Comparison of ENCODE assay signal across 1 cellular context in the genomic region with DNA sequence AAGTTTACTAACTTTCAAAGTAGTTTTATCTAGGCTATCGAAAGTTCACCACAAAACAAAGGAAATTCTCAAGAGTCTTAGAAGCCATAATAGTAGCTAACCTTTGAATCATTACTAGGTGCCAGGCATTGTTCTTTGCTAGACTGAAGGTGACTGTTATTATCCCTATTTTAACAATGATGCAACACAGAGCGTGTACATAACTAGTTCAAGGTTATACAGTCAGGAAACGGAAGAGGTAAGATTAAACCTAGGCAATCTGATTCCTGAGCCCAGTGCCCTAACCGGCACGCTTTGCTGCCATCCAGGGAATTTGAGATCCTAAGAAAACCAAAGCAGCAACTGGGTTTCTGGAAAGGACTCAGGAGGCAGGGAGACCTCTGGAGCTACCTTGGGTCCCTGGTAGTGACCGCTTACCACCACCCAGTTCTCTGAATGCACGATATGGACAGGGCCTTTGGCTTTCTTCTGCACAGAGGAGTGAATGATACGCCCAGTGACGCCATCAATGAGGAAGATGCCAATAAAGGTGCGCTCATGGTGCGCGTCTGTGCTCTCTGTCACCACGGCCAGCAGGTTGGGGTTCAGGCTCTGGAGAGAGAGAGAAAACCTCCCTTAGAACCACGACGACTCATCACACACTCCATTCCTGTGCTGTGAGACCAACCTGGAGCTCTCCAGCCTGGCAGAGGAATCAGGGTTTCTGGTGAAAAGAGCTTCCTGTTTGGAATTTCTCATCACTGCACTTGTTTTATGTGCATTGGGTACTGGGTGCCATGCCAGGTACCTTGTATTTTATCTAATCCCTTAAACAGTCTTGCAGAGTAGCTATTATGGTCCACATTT.
TF ChIP-seq lines count a peak whose summit lies in the region.

No MANE protein-coding gene starts in this region.

TF ChIP-seq in HepG2, 621 proteins besides CTCF, POLR2A, EP300 and RAD21 (continued from another document and continues in another):
- TF ChIP-seq, protein P1, sequence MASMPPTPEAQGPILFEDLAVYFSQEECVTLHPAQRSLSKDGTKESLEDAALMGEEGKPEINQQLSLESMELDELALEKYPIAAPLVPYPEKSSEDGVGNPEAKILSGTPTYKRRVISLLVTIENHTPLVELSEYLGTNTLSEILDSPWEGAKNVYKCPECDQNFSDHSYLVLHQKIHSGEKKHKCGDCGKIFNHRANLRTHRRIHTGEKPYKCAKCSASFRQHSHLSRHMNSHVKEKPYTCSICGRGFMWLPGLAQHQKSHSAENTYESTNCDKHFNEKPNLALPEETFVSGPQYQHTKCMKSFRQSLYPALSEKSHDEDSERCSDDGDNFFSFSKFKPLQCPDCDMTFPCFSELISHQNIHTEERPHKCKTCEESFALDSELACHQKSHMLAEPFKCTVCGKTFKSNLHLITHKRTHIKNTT (CRISPR knock-in tag; IDR thresholded peaks at IDR 0.05), result no peak
- TF ChIP-seq, protein P2, sequence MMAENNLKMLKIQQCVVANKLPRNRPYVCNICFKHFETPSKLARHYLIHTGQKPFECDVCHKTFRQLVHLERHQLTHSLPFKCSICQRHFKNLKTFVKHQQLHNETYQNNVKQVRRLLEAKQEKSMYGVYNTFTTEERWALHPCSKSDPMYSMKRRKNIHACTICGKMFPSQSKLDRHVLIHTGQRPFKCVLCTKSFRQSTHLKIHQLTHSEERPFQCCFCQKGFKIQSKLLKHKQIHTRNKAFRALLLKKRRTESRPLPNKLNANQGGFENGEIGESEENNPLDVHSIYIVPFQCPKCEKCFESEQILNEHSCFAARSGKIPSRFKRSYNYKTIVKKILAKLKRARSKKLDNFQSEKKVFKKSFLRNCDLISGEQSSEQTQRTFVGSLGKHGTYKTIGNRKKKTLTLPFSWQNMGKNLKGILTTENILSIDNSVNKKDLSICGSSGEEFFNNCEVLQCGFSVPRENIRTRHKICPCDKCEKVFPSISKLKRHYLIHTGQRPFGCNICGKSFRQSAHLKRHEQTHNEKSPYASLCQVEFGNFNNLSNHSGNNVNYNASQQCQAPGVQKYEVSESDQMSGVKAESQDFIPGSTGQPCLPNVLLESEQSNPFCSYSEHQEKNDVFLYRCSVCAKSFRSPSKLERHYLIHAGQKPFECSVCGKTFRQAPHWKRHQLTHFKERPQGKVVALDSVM (CRISPR knock-in tag; IDR thresholded peaks at IDR 0.05), result no peak
- no peak for TF ChIP-seq ZNF20 (CRISPR knock-in tag; IDR thresholded peaks at IDR 0.05)
- TF ChIP-seq ZNF431 (CRISPR knock-in tag; IDR thresholded peaks at IDR 0.05; ENCODE audit: borderline replicate concordance, low read depth), result no peak
- TF ChIP-seq ZNF530 (CRISPR knock-in tag; IDR thresholded peaks at IDR 0.05; ENCODE audit: low read depth), result no peak
- no peak for TF ChIP-seq ZNF451 (CRISPR knock-in tag; IDR thresholded peaks at IDR 0.05)
- TF ChIP-seq ZNF382 (CRISPR knock-in tag; IDR thresholded peaks at IDR 0.05; ENCODE audit: borderline replicate concordance), result no peak
- no peak for TF ChIP-seq ZNF589 (CRISPR knock-in tag; conservative IDR thresholded peaks at IDR 0.05)
- TF ChIP-seq, protein P3, sequence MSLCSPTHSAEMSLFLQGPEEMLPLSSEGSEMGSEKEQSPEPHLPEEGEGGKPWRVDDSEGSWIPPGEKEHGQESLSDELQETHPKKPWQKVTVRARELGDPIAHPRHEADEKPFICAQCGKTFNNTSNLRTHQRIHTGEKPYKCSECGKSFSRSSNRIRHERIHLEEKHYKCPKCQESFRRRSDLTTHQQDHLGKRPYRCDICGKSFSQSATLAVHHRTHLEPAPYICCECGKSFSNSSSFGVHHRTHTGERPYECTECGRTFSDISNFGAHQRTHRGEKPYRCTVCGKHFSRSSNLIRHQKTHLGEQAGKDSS (CRISPR knock-in tag; IDR thresholded peaks at IDR 0.05; ENCODE audit: borderline replicate concordance, low read depth), result no peak
- peak; percentile 90 for TF ChIP-seq CEBPB (IDR thresholded peaks at IDR 0.05; ENCODE audit: borderline replicate concordance, low read depth, low read length)
- TF ChIP-seq TARDBP (CRISPR knock-in tag; IDR thresholded peaks at IDR 0.05), result peak; percentile 67; the same call in 1 of the 2 replicates
- TF ChIP-seq, protein P4, sequence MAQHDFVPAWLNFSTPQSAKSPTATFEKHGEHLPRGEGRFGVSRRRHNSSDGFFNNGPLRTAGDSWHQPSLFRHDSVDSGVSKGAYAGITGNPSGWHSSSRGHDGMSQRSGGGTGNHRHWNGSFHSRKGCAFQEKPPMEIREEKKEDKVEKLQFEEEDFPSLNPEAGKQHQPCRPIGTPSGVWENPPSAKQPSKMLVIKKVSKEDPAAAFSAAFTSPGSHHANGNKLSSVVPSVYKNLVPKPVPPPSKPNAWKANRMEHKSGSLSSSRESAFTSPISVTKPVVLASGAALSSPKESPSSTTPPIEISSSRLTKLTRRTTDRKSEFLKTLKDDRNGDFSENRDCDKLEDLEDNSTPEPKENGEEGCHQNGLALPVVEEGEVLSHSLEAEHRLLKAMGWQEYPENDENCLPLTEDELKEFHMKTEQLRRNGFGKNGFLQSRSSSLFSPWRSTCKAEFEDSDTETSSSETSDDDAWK (CRISPR knock-in tag; IDR thresholded peaks at IDR 0.05), result no peak
- no peak for TF ChIP-seq ZFYVE20 (CRISPR knock-in tag; IDR thresholded peaks at IDR 0.05; ENCODE audit: borderline replicate concordance, low read depth)
- TF ChIP-seq ZNF138 (CRISPR knock-in tag; IDR thresholded peaks at IDR 0.05; ENCODE audit: low read depth), result no peak
- no peak for TF ChIP-seq ZSCAN20 (CRISPR knock-in tag; IDR thresholded peaks at IDR 0.05; ENCODE audit: borderline replicate concordance)
- no peak for TF ChIP-seq JUND (CRISPR knock-in tag; IDR thresholded peaks at IDR 0.05)
- no peak for TF ChIP-seq HDAC1 (CRISPR knock-in tag; IDR thresholded peaks at IDR 0.05)
- TF ChIP-seq, protein P5, sequence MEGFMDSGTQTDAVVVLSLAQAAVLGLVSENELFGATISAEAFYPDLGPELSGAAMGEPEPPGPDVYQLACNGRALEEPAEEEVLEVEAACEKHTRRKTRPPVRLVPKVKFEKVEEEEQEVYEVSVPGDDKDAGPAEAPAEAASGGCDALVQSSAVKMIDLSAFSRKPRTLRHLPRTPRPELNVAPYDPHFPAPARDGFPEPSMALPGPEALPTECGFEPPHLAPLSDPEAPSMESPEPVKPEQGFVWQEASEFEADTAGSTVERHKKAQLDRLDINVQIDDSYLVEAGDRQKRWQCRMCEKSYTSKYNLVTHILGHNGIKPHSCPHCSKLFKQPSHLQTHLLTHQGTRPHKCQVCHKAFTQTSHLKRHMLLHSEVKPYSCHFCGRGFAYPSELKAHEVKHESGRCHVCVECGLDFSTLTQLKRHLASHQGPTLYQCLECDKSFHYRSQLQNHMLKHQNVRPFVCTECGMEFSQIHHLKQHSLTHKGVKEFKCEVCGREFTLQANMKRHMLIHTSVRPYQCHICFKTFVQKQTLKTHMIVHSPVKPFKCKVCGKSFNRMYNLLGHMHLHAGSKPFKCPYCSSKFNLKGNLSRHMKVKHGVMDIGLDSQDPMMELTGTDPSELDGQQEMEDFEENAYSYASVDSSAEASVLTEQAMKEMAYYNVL (CRISPR knock-in tag; IDR thresholded peaks at IDR 0.05; ENCODE audit: borderline replicate concordance), result no peak
- TF ChIP-seq ATF1 (CRISPR knock-in tag; IDR thresholded peaks at IDR 0.05), result no peak
- TF ChIP-seq, protein P6, sequence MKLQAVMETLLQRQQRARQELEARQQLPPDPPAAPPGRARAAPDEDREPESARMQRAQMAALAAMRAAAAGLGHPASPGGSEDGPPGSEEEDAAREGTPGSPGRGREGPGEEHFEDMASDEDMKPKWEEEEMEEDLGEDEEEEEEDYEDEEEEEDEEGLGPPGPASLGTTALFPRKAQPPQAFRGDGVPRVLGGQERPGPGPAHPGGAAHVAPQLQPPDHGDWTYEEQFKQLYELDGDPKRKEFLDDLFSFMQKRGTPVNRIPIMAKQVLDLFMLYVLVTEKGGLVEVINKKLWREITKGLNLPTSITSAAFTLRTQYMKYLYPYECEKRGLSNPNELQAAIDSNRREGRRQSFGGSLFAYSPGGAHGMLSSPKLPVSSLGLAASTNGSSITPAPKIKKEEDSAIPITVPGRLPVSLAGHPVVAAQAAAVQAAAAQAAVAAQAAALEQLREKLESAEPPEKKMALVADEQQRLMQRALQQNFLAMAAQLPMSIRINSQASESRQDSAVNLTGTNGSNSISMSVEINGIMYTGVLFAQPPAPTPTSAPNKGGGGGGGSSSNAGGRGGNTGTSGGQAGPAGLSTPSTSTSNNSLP (IDR thresholded peaks at IDR 0.05; ENCODE audit: low read depth, low read length), result peak; percentile 56; the same call in 1 of the 2 replicates
- no peak for TF ChIP-seq TCF7L2 (IDR thresholded peaks at IDR 0.05; ENCODE audit: low read depth, low read length)
- peak; percentile 65; the same call in 1 of the 2 replicates for TF ChIP-seq ZFP36L1 (CRISPR knock-in tag; IDR thresholded peaks at IDR 0.05)
- TF ChIP-seq ETV6 (CRISPR knock-in tag; conservative IDR thresholded peaks at IDR 0.05), result no peak
- TF ChIP-seq TBL1XR1 (IDR thresholded peaks at IDR 0.05; ENCODE audit: borderline replicate concordance, low read length, partially characterized antibody), result peak; percentile 74
- no peak for TF ChIP-seq MED8 (CRISPR knock-in tag; IDR thresholded peaks at IDR 0.05; ENCODE audit: insufficient replicate concordance)
- TF ChIP-seq SAP130 (CRISPR knock-in tag; IDR thresholded peaks at IDR 0.05; ENCODE audit: low read depth), result peak; percentile 80
- no peak for TF ChIP-seq ATRX (CRISPR knock-in tag; IDR thresholded peaks at IDR 0.05; ENCODE audit: borderline replicate concordance)
- peak; percentile 89 for TF ChIP-seq FOXA3 (CRISPR knock-in tag; IDR thresholded peaks at IDR 0.05)
- TF ChIP-seq, protein P7, sequence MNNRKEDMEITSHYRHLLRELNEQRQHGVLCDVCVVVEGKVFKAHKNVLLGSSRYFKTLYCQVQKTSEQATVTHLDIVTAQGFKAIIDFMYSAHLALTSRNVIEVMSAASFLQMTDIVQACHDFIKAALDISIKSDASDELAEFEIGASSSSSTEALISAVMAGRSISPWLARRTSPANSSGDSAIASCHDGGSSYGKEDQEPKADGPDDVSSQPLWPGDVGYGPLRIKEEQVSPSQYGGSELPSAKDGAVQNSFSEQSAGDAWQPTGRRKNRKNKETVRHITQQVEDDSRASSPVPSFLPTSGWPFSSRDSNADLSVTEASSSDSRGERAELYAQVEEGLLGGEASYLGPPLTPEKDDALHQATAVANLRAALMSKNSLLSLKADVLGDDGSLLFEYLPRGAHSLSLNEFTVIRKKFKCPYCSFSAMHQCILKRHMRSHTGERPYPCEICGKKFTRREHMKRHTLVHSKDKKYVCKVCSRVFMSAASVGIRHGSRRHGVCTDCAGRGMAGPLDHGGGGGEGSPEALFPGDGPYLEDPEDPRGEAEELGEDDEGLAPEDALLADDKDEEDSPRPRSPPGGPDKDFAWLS (CRISPR knock-in tag; IDR thresholded peaks at IDR 0.05; ENCODE audit: borderline replicate concordance), result no peak
- TF ChIP-seq PHF8 (CRISPR knock-in tag; IDR thresholded peaks at IDR 0.05), result no peak
- TF ChIP-seq KDM1A (CRISPR knock-in tag; IDR thresholded peaks at IDR 0.05), result no peak
- TF ChIP-seq SNAI1 (CRISPR knock-in tag; IDR thresholded peaks at IDR 0.05; ENCODE audit: borderline replicate concordance), result no peak
- TF ChIP-seq, protein P8, sequence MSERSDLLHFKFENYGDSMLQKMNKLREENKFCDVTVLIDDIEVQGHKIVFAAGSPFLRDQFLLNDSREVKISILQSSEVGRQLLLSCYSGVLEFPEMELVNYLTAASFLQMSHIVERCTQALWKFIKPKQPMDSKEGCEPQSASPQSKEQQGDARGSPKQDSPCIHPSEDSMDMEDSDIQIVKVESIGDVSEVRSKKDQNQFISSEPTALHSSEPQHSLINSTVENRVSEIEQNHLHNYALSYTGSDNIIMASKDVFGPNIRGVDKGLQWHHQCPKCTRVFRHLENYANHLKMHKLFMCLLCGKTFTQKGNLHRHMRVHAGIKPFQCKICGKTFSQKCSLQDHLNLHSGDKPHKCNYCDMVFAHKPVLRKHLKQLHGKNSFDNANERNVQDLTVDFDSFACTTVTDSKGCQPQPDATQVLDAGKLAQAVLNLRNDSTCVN (CRISPR knock-in tag; IDR thresholded peaks at IDR 0.05; ENCODE audit: borderline replicate concordance), result no peak
- no peak for TF ChIP-seq MAFG (CRISPR knock-in tag; IDR thresholded peaks at IDR 0.05)
- TF ChIP-seq, protein P9, sequence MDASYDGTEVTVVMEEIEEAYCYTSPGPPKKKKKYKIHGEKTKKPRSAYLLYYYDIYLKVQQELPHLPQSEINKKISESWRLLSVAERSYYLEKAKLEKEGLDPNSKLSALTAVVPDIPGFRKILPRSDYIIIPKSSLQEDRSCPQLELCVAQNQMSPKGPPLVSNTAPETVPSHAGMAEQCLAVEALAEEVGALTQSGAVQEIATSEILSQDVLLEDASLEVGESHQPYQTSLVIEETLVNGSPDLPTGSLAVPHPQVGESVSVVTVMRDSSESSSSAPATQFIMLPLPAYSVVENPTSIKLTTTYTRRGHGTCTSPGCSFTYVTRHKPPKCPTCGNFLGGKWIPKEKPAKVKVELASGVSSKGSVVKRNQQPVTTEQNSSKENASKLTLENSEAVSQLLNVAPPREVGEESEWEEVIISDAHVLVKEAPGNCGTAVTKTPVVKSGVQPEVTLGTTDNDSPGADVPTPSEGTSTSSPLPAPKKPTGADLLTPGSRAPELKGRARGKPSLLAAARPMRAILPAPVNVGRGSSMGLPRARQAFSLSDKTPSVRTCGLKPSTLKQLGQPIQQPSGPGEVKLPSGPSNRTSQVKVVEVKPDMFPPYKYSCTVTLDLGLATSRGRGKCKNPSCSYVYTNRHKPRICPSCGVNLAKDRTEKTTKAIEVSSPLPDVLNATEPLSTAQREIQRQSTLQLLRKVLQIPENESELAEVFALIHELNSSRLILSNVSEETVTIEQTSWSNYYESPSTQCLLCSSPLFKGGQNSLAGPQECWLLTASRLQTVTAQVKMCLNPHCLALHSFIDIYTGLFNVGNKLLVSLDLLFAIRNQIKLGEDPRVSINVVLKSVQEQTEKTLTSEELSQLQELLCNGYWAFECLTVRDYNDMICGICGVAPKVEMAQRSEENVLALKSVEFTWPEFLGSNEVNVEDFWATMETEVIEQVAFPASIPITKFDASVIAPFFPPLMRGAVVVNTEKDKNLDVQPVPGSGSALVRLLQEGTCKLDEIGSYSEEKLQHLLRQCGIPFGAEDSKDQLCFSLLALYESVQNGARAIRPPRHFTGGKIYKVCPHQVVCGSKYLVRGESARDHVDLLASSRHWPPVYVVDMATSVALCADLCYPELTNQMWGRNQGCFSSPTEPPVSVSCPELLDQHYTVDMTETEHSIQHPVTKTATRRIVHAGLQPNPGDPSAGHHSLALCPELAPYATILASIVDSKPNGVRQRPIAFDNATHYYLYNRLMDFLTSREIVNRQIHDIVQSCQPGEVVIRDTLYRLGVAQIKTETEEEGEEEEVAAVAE (CRISPR knock-in tag; IDR thresholded peaks at IDR 0.05; ENCODE audit: borderline replicate concordance), result no peak
- TF ChIP-seq, protein P10, sequence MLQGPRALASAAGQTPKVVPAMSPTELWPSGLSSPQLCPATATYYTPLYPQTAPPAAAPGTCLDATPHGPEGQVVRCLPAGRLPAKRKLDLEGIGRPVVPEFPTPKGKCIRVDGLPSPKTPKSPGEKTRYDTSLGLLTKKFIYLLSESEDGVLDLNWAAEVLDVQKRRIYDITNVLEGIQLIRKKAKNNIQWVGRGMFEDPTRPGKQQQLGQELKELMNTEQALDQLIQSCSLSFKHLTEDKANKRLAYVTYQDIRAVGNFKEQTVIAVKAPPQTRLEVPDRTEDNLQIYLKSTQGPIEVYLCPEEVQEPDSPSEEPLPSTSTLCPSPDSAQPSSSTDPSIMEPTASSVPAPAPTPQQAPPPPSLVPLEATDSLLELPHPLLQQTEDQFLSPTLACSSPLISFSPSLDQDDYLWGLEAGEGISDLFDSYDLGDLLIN (CRISPR knock-in tag; IDR thresholded peaks at IDR 0.05; ENCODE audit: borderline replicate concordance), result no peak
- no peak for TF ChIP-seq ZNF430 (CRISPR knock-in tag; IDR thresholded peaks at IDR 0.05)
- TF ChIP-seq, protein P11, sequence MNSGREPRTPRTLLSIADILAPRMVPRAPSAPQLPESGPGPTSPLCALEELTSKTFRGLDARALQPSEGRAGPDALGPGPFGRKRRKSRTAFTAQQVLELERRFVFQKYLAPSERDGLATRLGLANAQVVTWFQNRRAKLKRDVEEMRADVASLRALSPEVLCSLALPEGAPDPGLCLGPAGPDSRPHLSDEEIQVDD (CRISPR knock-in tag; IDR thresholded peaks at IDR 0.05; ENCODE audit: borderline replicate concordance), result no peak
